8 cellular contexts compared by ENCODE assay signal in the genomic region with DNA sequence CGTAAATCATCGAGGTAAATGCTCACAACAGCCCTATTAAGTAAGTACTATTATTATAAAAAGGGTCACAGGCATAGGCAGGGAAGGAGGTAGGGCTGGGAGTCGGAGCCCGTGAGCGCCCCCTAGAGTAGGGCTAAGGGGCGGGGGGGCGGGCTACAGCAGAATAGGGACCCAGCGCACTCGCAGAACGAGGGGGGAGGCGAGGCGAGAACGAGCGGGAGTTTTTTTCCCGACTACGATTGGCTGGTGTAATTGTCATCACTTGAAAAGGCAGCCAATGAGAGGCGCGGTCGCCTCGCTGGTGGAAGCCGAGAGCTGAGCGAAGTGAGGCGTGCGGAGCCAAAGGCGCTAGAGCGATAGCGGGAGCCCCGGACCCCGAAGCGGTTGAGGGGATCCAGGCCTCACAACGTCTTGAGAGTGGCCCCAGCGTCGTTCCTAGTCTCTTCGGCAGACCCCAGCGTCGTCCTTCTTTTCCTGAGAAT. TPM values are rescaled to one million over a fixed set of nuclear protein-coding genes. Genes with fewer than 3 reads are reported as not detected.
DNase-seq lines count a peak whose midpoint lies in the region; ATAC-seq and TF ChIP-seq lines count a peak whose summit lies in the region.

No MANE protein-coding gene starts in this region.

- H3K27ac ChIP-seq in OCI-LY1 (ENCODE audit: low read depth, low read length, poor library complexity, severe bottlenecking) = no peak overlapping the region

- H3K4me1 ChIP-seq in OCI-LY1 (ENCODE audit: insufficient read depth, low read length, severe bottlenecking) = no peaks in the 10 kb centered on the region

- H3F3A ChIP-seq in OCI-LY1 (ENCODE audit: insufficient read depth, low read length) = no peaks in the 10 kb centered on the region

- H3K4me3 ChIP-seq in HFF-Myc (replicated peaks; ENCODE audit: low read depth, low read length) (peak overlapping the region; percentile 14), OCI-LY1 (ENCODE audit: low read depth, low read length, poor library complexity, severe bottlenecking) (no peak overlapping the region)

- DNase-seq in AG09319 (ENCODE audit: extremely low read depth, low read depth) (peak; percentile 57), HFF-Myc (ENCODE audit: extremely low read depth, low read depth) (peak; percentile 59), myocyte (ENCODE audit: low read depth) (peak; percentile 72)
- peak; percentile 87 for DNase-seq in activated T-cell treated with anti-CD3 and anti-CD28 coated beads, Interleukin-2, amount 50 U/mL, for 1 hour
- peak; percentile 73 to 79 for DNase-seq in stimulated activated CD8-positive, alpha-beta memory T cell treated with anti-CD3 and anti-CD28 coated beads, Interleukin-4, amount 100 ng/mL, for 4 hours (ENCODE audit: low read depth in 2 of 2, low spot score in 1 of 2)

- H3K27me3 ChIP-seq in OCI-LY1 (ENCODE audit: insufficient read depth, low read length) = no peaks in the 10 kb centered on the region

- ATAC-seq in esophagus mucosa (peak; percentile 78), GM21576 (IDR thresholded peaks at IDR 0.05; ENCODE audit: unreplicated experiment) (no peak)

- H3K9ac ChIP-seq in OCI-LY1 (ENCODE audit: low read length) = no peak overlapping the region

- H3K9me2 ChIP-seq in OCI-LY1 (ENCODE audit: low read depth, low read length) = no peaks in the 10 kb centered on the region

- peak; percentile 32 for TF ChIP-seq CTCF in AG09319 (IDR thresholded peaks at IDR 0.05; ENCODE audit: low read depth, low read length)
- TF ChIP-seq CTCF in HFF-Myc (IDR thresholded peaks at IDR 0.05; ENCODE audit: low read depth, low read length, missing control alignments) = peak; percentile 35
- peak; percentile 21 for TF ChIP-seq CTCF in OCI-LY1 (IDR thresholded peaks at IDR 0.05; ENCODE audit: low read length)

- no peaks in the 10 kb centered on the region for H3K36me3 ChIP-seq in OCI-LY1 (ENCODE audit: insufficient read depth, low read length)

- H3K4me2 ChIP-seq in OCI-LY1 (ENCODE audit: low read length) = no peak overlapping the region

- no peak overlapping the region for H2AFZ ChIP-seq in OCI-LY1 (ENCODE audit: low read length)

- no peaks in the 10 kb centered on the region for H3K9me3 ChIP-seq in OCI-LY1 (ENCODE audit: low read length)

- H3K79me2 ChIP-seq in OCI-LY1 (ENCODE audit: insufficient read depth, low read length) = no peaks in the 10 kb centered on the region

- no peaks in the 10 kb centered on the region for H4K20me1 ChIP-seq in OCI-LY1 (ENCODE audit: insufficient read depth, low read length)

RNA-seq across cellular contexts. Expression of a gene that starts 24.2 kb away (rescaled TPM):
- 60.6 TPM for total RNA-seq in esophagus mucosa
- 80.2 and 102 TPM in 2 replicates for total RNA-seq in myocyte
- 86.3 TPM for polyA plus RNA-seq in myocyte (2012)

RNA-seq across cellular contexts. Expression of a gene that starts 38.3 kb away (rescaled TPM):
- 7.9 TPM for total RNA-seq in esophagus mucosa
- 0.21 and 1.1 TPM in 2 replicates for total RNA-seq in myocyte
- polyA plus RNA-seq in myocyte (2012) = 0.09 TPM

RNA-seq across cellular contexts. Expression of a gene that starts 58.6 kb away (rescaled TPM):
- total RNA-seq in esophagus mucosa (0.92 TPM), myocyte (1.1 and 1.2 TPM in 2 replicates)
- polyA plus RNA-seq in myocyte (2012) = 4.7 TPM
